Comparison of ENCODE assay signal across 13 cellular contexts in the genomic region with DNA sequence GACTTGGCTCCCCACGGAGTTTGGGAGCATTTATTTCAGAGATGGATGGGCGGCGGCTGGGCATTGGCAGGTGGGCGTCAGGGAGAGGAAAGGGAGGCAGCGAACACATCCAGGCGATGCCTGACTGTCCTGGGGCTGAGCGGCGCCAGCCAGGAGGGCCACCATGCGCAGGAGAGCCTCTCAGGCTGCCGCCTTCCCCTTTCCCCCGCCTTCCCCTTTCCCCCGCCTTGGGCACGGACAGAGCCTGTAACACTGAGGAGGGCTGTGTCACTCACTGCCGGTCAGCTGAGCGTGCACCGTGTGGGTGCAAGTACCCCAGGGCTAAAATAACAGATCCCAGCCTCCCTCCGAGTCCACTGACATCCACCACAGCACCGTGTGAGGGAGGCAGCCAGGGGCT. TPM values are rescaled to one million over a fixed set of nuclear protein-coding genes. Genes with fewer than 3 reads are reported as not detected.
DNase-seq lines count a peak whose midpoint lies in the region; ATAC-seq and TF ChIP-seq lines count a peak whose summit lies in the region.
"Had no signal": no experiment of that assay in that cellular context is flagged by ENCODE, and none has a peak within 500 bp of the region (broad histone marks: within the 10 kb centered on the region; RNA-seq: fewer than 3 reads in every experiment).

No MANE protein-coding gene starts in this region.

- DNase-seq in NCI-H1417 (lab: John Stamatoyannopoulos, UW) (peak in 2 of 3 experiments; percentile 24 to 48), NCI-H1417 treated with DMSO at 0.1 percent for 48 hours (lab: John Stamatoyannopoulos, UW) (no peak), SK-MEL-5 (ENCODE audit: low read depth, low spot score) (peak; percentile 28), left kidney (ENCODE audit: low read depth, low spot score) (peak; percentile 75), smooth muscle cell (lab: John Stamatoyannopoulos, UW; ENCODE audit: unreplicated experiment) (no peak), NCI-H1930 (lab: John Stamatoyannopoulos, UW) (no peak)
- DNase-seq: 8988T; activated CD4-positive, alpha-beta memory T cell treated with anti-CD3 and anti-CD28 coated beads, Interleukin-2, amount 10 ng/mL, durations not matched to agents 7 days and 5 days; GDM1; mesendoderm had no signal

- H3K9ac ChIP-seq in smooth muscle cell (ENCODE audit: low read depth) = no peak overlapping the region

- H3K4me3 ChIP-seq in smooth muscle cell = no peak overlapping the region
- H3K4me3 ChIP-seq: SK-N-MC had no signal

- 77% methylated on average over 12 of the region's 18 CpGs for WGBS in smooth muscle cell (ENCODE audit: low lambda C conversion rate)

- H3K79me2 ChIP-seq in smooth muscle cell (ENCODE audit: low read depth) = no peaks in the 10 kb centered on the region

- H3K27ac ChIP-seq in temporal lobe (ENCODE audit: low read depth, low read length) (peak overlapping the region; percentile 10), smooth muscle cell (ENCODE audit: low read depth) (no peak overlapping the region)
- H3K27ac ChIP-seq: SK-N-MC had no signal

- no peaks in the 10 kb centered on the region for H3K9me3 ChIP-seq in smooth muscle cell (replicated peaks; ENCODE audit: low read depth)

- H3F3A ChIP-seq in smooth muscle cell (ENCODE audit: low read depth) = no peaks in the 10 kb centered on the region

- no peaks in the 10 kb centered on the region for H3K36me3 ChIP-seq in smooth muscle cell (ENCODE audit: low read depth)

- no peaks in the 10 kb centered on the region for H3K4me1 ChIP-seq in smooth muscle cell (ENCODE audit: low read depth)

- H2AFZ ChIP-seq in smooth muscle cell (ENCODE audit: low read depth) = no peak overlapping the region

- no peak for TF ChIP-seq CTCF in smooth muscle cell (IDR thresholded peaks at IDR 0.05; ENCODE audit: borderline replicate concordance, insufficient read depth, poor library complexity, severe bottlenecking)

- no peaks in the 10 kb centered on the region for H4K20me1 ChIP-seq in smooth muscle cell (ENCODE audit: low read depth)

- H3K4me2 ChIP-seq in smooth muscle cell = no peak overlapping the region

- in situ Hi-C loops in SK-MEL-5 (cut with HindIII; ENCODE audit: low pct_unique_long_range_greater_than_20kb, low sequenced_read_pairs) = no loop called here

- H3K27me3 ChIP-seq in smooth muscle cell (ENCODE audit: low read depth) = no peaks in the 10 kb centered on the region

- no peak for ATAC-seq in GM18520 (IDR thresholded peaks at IDR 0.05; ENCODE audit: unreplicated experiment)

RNA-seq across cellular contexts. Expression of a gene that starts 11.4 kb away (rescaled TPM):
- 8.9 and 10.8 TPM in 2 replicates for total RNA-seq in SK-MEL-5 (2014; rRNA removed; shearing (Covaris generic))
- polyA plus RNA-seq in SK-MEL-5 (2015; cell fraction: cytosol; rRNA removed) = 12.0 and 16.0 TPM in 2 replicates
- 74.9 and 94.9 TPM in 2 replicates for polyA plus RNA-seq in SK-MEL-5 (2015; cell fraction: nucleus; rRNA removed)
- total RNA-seq in temporal lobe (120 TPM), smooth muscle cell (3.8 and 7.6 TPM in 2 replicates)
- 0.54 and 5.5 TPM in 2 replicates for polyA plus RNA-seq in smooth muscle cell

Comparison
In these comparisons a context has a peak if more than half of its experiments do, and no peak if none do; other contexts are left out.
1. DNase-seq: peak in NCI-H1417 (2 of 3), SK-MEL-5 (single experiment) and left kidney (single experiment); none in NCI-H1417 treated with DMSO at 0.1 percent for 48 hours (single experiment), smooth muscle cell (single experiment) and NCI-H1930 (0 of 2).
2. RNA of a gene that starts 11.4 kb away (total RNA-seq): 120 TPM in temporal lobe (single experiment); 8.9 to 10.8 TPM in SK-MEL-5 and 3.8 to 7.6 TPM in smooth muscle cell; every median in the first group is over 10 times any median in the second.